ENCODE assay signal across 8 cellular contexts in the genomic region with DNA sequence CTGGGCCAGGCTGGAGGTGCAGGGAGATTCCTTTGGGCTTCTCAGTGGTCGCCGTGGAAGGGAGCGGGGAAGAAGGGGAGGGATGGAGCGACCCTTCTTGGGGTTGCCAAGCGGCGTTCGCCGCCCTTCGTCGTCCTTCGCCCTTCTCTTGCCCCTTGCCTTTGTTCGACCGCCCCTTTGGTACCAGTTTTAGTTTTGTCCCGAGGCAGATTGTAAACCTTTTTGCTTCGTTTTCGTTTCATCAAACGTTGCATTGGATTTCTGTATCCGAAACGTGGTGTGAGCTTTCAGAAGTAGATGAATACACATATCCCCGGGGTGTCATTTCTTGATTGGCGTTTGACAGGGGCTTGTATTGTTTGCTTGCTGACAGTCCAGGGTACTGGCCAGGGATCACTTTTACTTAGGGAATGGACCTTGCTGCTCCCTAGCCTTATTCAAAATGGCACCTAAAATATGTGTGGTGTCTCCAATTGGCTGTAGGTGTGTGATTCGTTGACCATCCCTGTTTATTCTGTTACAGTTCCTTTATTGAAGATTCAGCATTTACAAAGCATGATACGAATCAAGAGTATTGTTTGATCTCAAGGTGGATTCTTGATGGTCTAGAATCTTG. TPM values are rescaled to one million over a fixed set of nuclear protein-coding genes. Genes with fewer than 3 reads are reported as not detected.
DNase-seq lines count a peak whose midpoint lies in the region; ATAC-seq and TF ChIP-seq lines count a peak whose summit lies in the region.

No MANE protein-coding gene starts in this region.

- peak overlapping the region; percentile 88 for H3K9ac ChIP-seq in OCI-LY1 (ENCODE audit: low read length)

- H3K36me3 Mint-ChIP-seq in mesothelial cell of epicardium, result peaks cover 12% of the 10 kb centered on the region

- H3K27ac ChIP-seq in OCI-LY1 (ENCODE audit: low read depth, low read length, poor library complexity, severe bottlenecking), result peak overlapping the region; percentile 4
- H3K27ac ChIP-seq in coronary artery, result peak overlapping the region; percentile 81 to 90

- in situ Hi-C loops in GM13976 (cut with MboI; ENCODE audit: low sequenced_read_pairs, unreplicated experiment), result no loop called here

- H3K27me3 ChIP-seq in OCI-LY1 (ENCODE audit: insufficient read depth, low read length), result no peaks in the 10 kb centered on the region

- H3K27ac Mint-ChIP-seq in mesothelial cell of epicardium, result peak overlapping the region; percentile 93

- H3K4me2 ChIP-seq in OCI-LY1 (ENCODE audit: low read length), result peak overlapping the region; percentile 66

- no peak for ATAC-seq in GM19035 (IDR thresholded peaks at IDR 0.05; ENCODE audit: unreplicated experiment)

- TF ChIP-seq CTCF in AG04449 (IDR thresholded peaks at IDR 0.05; ENCODE audit: insufficient read depth, low read length, missing control alignments) (no peak), GM13976 (IDR thresholded peaks at IDR 0.05; ENCODE audit: borderline replicate concordance, control extremely low read depth, extremely low read depth, insufficient read depth, missing control alignments) (no peak), OCI-LY1 (IDR thresholded peaks at IDR 0.05; ENCODE audit: low read length) (no peak), coronary artery (IDR thresholded peaks at IDR 0.05) (no peak), mesothelial cell of epicardium (IDR thresholded peaks at IDR 0.05; ENCODE audit: unreplicated experiment) (no peak)

- no peaks in the 10 kb centered on the region for H3K9me3 Mint-ChIP-seq in mesothelial cell of epicardium

- no peaks in the 10 kb centered on the region for H4K20me1 ChIP-seq in OCI-LY1 (ENCODE audit: insufficient read depth, low read length)

- H3K79me2 ChIP-seq in OCI-LY1 (ENCODE audit: insufficient read depth, low read length), result peaks cover 50% of the 10 kb centered on the region

- H3F3A ChIP-seq in OCI-LY1 (ENCODE audit: insufficient read depth, low read length), result no peaks in the 10 kb centered on the region

- CTCF ChIA-PET in AG04449 (lab: Yijun Ruan, JAX), result no interaction called here

- no peak overlapping the region for H2AFZ ChIP-seq in OCI-LY1 (ENCODE audit: low read length)

- peaks cover 16% of the 10 kb centered on the region for H3K36me3 ChIP-seq in OCI-LY1 (ENCODE audit: insufficient read depth, low read length)

- DNase-seq in AG04449 (ENCODE audit: low read depth, low spot score) (no peak), GM13976 (ENCODE audit: low spot score) (peak; percentile 30), coronary artery (ENCODE audit: low spot score) (no peak), mesothelial cell of epicardium (ENCODE audit: low spot score in 2 of 2, unreplicated experiment in 2 of 2) (no peak), T-helper 9 cell (no peak)
- DNase-seq in stimulated activated CD4-positive, alpha-beta T cell treated with anti-CD3 and anti-CD28 coated beads, Interleukin-12 subunit alpha, Interleukin-12 subunit beta, amount 100 ng/mL, for 4 hours, result no peak

- peaks cover 17% of the 10 kb centered on the region for H3K4me1 Mint-ChIP-seq in mesothelial cell of epicardium

- H3K4me3 Mint-ChIP-seq in mesothelial cell of epicardium, result peak overlapping the region; percentile 90

- no peaks in the 10 kb centered on the region for H3K9me3 ChIP-seq in OCI-LY1 (ENCODE audit: low read length)

- peak overlapping the region; percentile 89 for H3K4me3 ChIP-seq in AG04449 (ENCODE audit: low read depth, low read length)
- peak overlapping the region; percentile 73 for H3K4me3 ChIP-seq in OCI-LY1 (ENCODE audit: low read depth, low read length, poor library complexity, severe bottlenecking)
- peak overlapping the region; percentile 100 for H3K4me3 ChIP-seq in coronary artery

- peaks cover 18% of the 10 kb centered on the region for H3K4me1 ChIP-seq in OCI-LY1 (ENCODE audit: insufficient read depth, low read length, severe bottlenecking)

- H3K27me3 Mint-ChIP-seq in mesothelial cell of epicardium (ENCODE audit: low read depth), result peaks cover 4% of the 10 kb centered on the region

- POLR2A ChIA-PET in AG04449 (lab: Yijun Ruan, JAX), result no interaction called here

- no peaks in the 10 kb centered on the region for H3K9me2 ChIP-seq in OCI-LY1 (ENCODE audit: low read depth, low read length)

RNA-seq across cellular contexts. Expression of a gene that starts 0.8 kb away (rescaled TPM):
- 54.7 to 57.1 TPM (median 55.2 TPM) in 3 replicates for total RNA-seq in mesothelial cell of epicardium
